ENCODE assay signal across 11 cellular contexts in the genomic region with DNA sequence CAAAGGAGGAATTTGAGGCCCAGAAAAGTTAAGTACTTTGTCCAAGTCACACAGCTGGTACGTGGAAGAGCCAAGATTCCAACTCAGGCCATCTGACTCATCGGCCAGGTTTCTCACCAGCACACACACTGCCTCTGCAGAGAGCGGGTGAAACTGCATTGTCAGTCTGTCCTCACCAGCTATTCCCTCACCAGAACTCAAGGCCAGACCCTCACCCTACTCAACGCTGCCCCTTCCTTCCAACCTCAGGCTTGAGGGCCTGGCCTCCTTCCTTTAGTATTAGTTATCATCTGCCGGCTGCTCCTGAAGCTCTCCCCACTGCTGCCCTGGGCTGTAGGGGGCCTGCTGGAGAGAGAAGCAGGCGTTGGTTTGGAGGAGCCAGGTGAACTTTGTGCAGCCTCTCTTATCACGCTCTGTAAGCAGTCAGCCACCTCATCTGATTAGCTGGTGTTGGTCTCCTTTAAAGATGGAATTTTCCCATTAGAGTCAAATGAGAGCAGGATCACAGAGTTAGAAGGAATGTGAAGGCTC. TPM values are rescaled to one million over a fixed set of nuclear protein-coding genes. Genes with fewer than 3 reads are reported as not detected.
DNase-seq lines count a peak whose midpoint lies in the region; ATAC-seq and TF ChIP-seq lines count a peak whose summit lies in the region.
"Had no signal": no experiment of that assay in that cellular context is flagged by ENCODE, and none has a peak within 500 bp of the region (broad histone marks: within the 10 kb centered on the region; RNA-seq: fewer than 3 reads in every experiment).

No MANE protein-coding gene starts in this region.

- H3K36me3 ChIP-seq in breast epithelium (no peaks in the 10 kb centered on the region), hepatocyte (replicated peaks; ENCODE audit: insufficient read depth, low read depth) (no peaks in the 10 kb centered on the region), upper lobe of right lung (no peaks in the 10 kb centered on the region), ovary (no peaks in the 10 kb centered on the region), spleen (no peaks in the 10 kb centered on the region)

- H3K36me3 Mint-ChIP-seq in MCF 10A (ENCODE audit: insufficient read depth, unreplicated experiment): no peaks in the 10 kb centered on the region

- TF ChIP-seq EP300 in ovary (IDR thresholded peaks at IDR 0.05): no peak

- H3K27me3 Mint-ChIP-seq in MCF 10A (ENCODE audit: insufficient read depth, unreplicated experiment): peaks cover 3% of the 10 kb centered on the region

- POLR2A ChIA-PET in MCF 10A (lab: Yijun Ruan, JAX): interaction anchor here (1.2 to 2.5 kb wide), 3 partner anchors 17 to 143 kb away, joined by 3 to 10 read pairs (median 4); partner anchors contain the start of gene PLEK2

- H3K27ac ChIP-seq in breast epithelium (no peak overlapping the region), hepatocyte (peak overlapping the region; percentile 88), upper lobe of right lung (no peak overlapping the region), ovary (no peak overlapping the region), spleen (no peak overlapping the region)

- 46% methylated on average over 7 of the region's 7 CpGs for WGBS in hepatocyte (ENCODE audit: low lambda C conversion rate, missing lambda C conversion rate)
- WGBS in ovary, 3 donors: 39 to 59% (median 55%) methylated on average over 7 of the region's 7 CpGs
- WGBS in spleen, 5 donors: 83 to 92% (median 91%) methylated on average over 7 of the region's 7 CpGs

- peaks cover 17% of the 10 kb centered on the region for H3K4me1 Mint-ChIP-seq in MCF 10A (ENCODE audit: insufficient read depth, unreplicated experiment)

- H3K4me3 ChIP-seq in breast epithelium: no peak overlapping the region
- H3K4me3 ChIP-seq in hepatocyte: no peak overlapping the region
- no peak overlapping the region for H3K4me3 ChIP-seq in upper lobe of right lung
- H3K4me3 ChIP-seq in ovary: no peak overlapping the region
- no peak overlapping the region for H3K4me3 ChIP-seq in spleen

- H2AFZ ChIP-seq in hepatocyte: peak overlapping the region; percentile 39

- no peak overlapping the region for H3K27ac Mint-ChIP-seq in MCF 10A (ENCODE audit: low read depth, unreplicated experiment)

- DNase-seq in MCF 10A (ENCODE audit: unreplicated experiment) (peak; percentile 66), breast epithelium (ENCODE audit: low spot score in 2 of 2) (no peak), amniotic epithelial cell (ENCODE audit: low read depth) (peak; percentile 85), hepatocyte (ENCODE audit: low spot score) (peak; percentile 74), upper lobe of right lung (no peak), ovary (no peak), NCI-H526 treated with DMSO at 0.1 percent for 48 hours (lab: John Stamatoyannopoulos, UW) (no peak), spleen (no peak)
- DNase-seq: NCI-H1092 treated with DMSO at 0.1 percent for 48 hours had no signal

- H3K4me1 ChIP-seq in breast epithelium: no peaks in the 10 kb centered on the region
- peaks cover 30% of the 10 kb centered on the region for H3K4me1 ChIP-seq in hepatocyte (ENCODE audit: insufficient read depth)
- H3K4me1 ChIP-seq in upper lobe of right lung: no peaks in the 10 kb centered on the region
- H3K4me1 ChIP-seq in ovary (ENCODE audit: insufficient read depth): no peaks in the 10 kb centered on the region
- H3K4me1 ChIP-seq in spleen: peaks cover 0 to 9% (median 6%) of the 10 kb centered on the region in 6 donors

- no peaks in the 10 kb centered on the region for H3K79me2 ChIP-seq in hepatocyte

- no peaks in the 10 kb centered on the region for H4K20me1 ChIP-seq in hepatocyte (ENCODE audit: insufficient read depth, poor library complexity, severe bottlenecking)

- no peaks in the 10 kb centered on the region for H3K27me3 ChIP-seq in breast epithelium
- no peaks in the 10 kb centered on the region for H3K27me3 ChIP-seq in hepatocyte
- peaks cover 7% of the 10 kb centered on the region for H3K27me3 ChIP-seq in upper lobe of right lung
- no peaks in the 10 kb centered on the region for H3K27me3 ChIP-seq in ovary
- H3K27me3 ChIP-seq in spleen (replicated peaks in 1 of 7): peaks cover 0 to 35% (median 2%) of the 10 kb centered on the region in 7 donors

- ATAC-seq in upper lobe of right lung: peak; percentile 40

- TF ChIP-seq POLR2A in breast epithelium (IDR thresholded peaks at IDR 0.05) (no peak), ovary (IDR thresholded peaks at IDR 0.05) (no peak), spleen (IDR thresholded peaks at IDR 0.05) (no peak)

- H3K9me2 ChIP-seq in hepatocyte (replicated peaks; ENCODE audit: insufficient read depth): no peaks in the 10 kb centered on the region

- CTCF ChIA-PET in MCF 10A (lab: Yijun Ruan, JAX): interaction anchor here (0.6 to 9.0 kb wide), 24 partner anchors 9 to 331 kb away, joined by 3 to 221 read pairs (median 9); no protein-coding TSS in a partner anchor

- H3K4me2 ChIP-seq in hepatocyte: peak overlapping the region; percentile 48

- TF ChIP-seq CTCF in MCF 10A (IDR thresholded peaks at IDR 0.05; ENCODE audit: unreplicated experiment): no peak
- TF ChIP-seq CTCF in breast epithelium (IDR thresholded peaks at IDR 0.05): no peak
- peak; percentile 17 for TF ChIP-seq CTCF in hepatocyte (IDR thresholded peaks at IDR 0.05; ENCODE audit: poor library complexity)
- TF ChIP-seq CTCF in upper lobe of right lung (IDR thresholded peaks at IDR 0.05): no peak
- TF ChIP-seq CTCF in ovary (IDR thresholded peaks at IDR 0.05): no peak
- no peak for TF ChIP-seq CTCF in spleen (IDR thresholded peaks at IDR 0.05 in 8 of 11, conservative IDR thresholded peaks at IDR 0.05 in 3 of 11)

- intact Hi-C loops in MCF 10A (cut with micrococcal nuclease) (loop anchor here (5.0 kb wide), 1 partner anchor 99 kb away; no protein-coding TSS in a partner anchor), breast epithelium (cut with DNase I; ENCODE audit: low total_unique reads) (loop anchor here (10.0 kb wide), 1 partner anchor 146 kb away; no protein-coding TSS in a partner anchor), upper lobe of right lung (cut with DNase I) (loop anchor here (5.0 kb wide), 1 partner anchor 149 kb away; no protein-coding TSS in a partner anchor), ovary (cut with DNase I) (loop anchor here in 3 of 4 donors (5.0 to 10.0 kb wide), 4 partner anchors 144 to 276 kb away; partner anchors contain the start of gene RDH12 (in 2 of the 3)), spleen (cut with DNase I; ENCODE audit: low total_unique reads) (loop anchor here (5.0 kb wide), 1 partner anchor 239 kb away; no protein-coding TSS in a partner anchor)

- H3K4me3 Mint-ChIP-seq in MCF 10A (ENCODE audit: unreplicated experiment): no peak overlapping the region

- H3K9me3 Mint-ChIP-seq in MCF 10A (ENCODE audit: unreplicated experiment): no peaks in the 10 kb centered on the region

- BruUV-seq in MCF 10A (replicated peaks; lab: Mats Ljungman, UMichigan): no TSS peak

- H3K9me3 ChIP-seq in breast epithelium: no peaks in the 10 kb centered on the region
- H3K9me3 ChIP-seq in hepatocyte (ENCODE audit: low read depth): no peaks in the 10 kb centered on the region
- no peaks in the 10 kb centered on the region for H3K9me3 ChIP-seq in upper lobe of right lung
- H3K9me3 ChIP-seq in ovary: no peaks in the 10 kb centered on the region
- no peaks in the 10 kb centered on the region for H3K9me3 ChIP-seq in spleen

RNA-seq across cellular contexts. Expression of gene PLEK2, which starts 16.6 kb away (rescaled TPM):
- total RNA-seq in MCF 10A (2022) (22.4 and 39.9 TPM in 2 replicates), breast epithelium (1 to 10 TPM in 2 of 3 donors, not detected in 1; 3.4 to 5.2 TPM), hepatocyte (4.8 and 5.1 TPM in 2 replicates), upper lobe of right lung (2.5 TPM), ovary (1 to 10 TPM in 3 of 7 donors, under 1 TPM in 2, not detected in 2; 0.43 to 2.8 (median 1.9) TPM), spleen (1 to 10 TPM in 1 of 7 donors, under 1 TPM in 3, not detected in 3; 0.76 to 2.1 (median 0.98) TPM)
- polyA plus RNA-seq in hepatocyte (14.6 and 16.5 TPM in 2 replicates), ovary (100 to 1,000 TPM in 1 of 2 donors, 1 to 10 TPM in 1; 1.9 to 130 TPM), spleen (under 1 TPM; 0.18 to 0.64 (median 0.20) TPM)
- total RNA-seq: OCI-LY7 had no signal
- polyA plus RNA-seq: neural cell had no signal

RNA-seq across cellular contexts. Expression of gene TMEM229B, which starts 60.0 kb away (rescaled TPM):
- total RNA-seq in MCF 10A (2022) (0.17 and 0.37 TPM in 2 replicates), breast epithelium (10 to 100 TPM in 1 of 3 donors, 1 to 10 TPM in 1, under 1 TPM in 1; 0.64 to 10.2 (median 6.0) TPM), hepatocyte (11.7 and 18.3 TPM in 2 replicates), upper lobe of right lung (5.4 TPM), ovary (1 to 10 TPM; 1.2 to 4.6 (median 2.9) TPM), spleen (10 to 100 TPM; 20.1 to 36.0 (median 29.0) TPM)
- polyA plus RNA-seq in hepatocyte (19.8 and 25.6 TPM in 2 replicates), ovary (10 to 100 TPM in 1 of 2 donors, 1 to 10 TPM in 1; 2.1 to 11.9 TPM), spleen (10 to 100 TPM in 1 of 3 donors, 1 to 10 TPM in 2; 3.0 to 10.0 (median 3.4) TPM)

Comparison
In these comparisons a context has a peak if more than half of its experiments do, and no peak if none do; other contexts are left out.
1. DNase-seq: peak in MCF 10A (single experiment), amniotic epithelial cell (single experiment) and hepatocyte (single experiment); none in breast epithelium (0 of 2), upper lobe of right lung (single experiment), ovary (0 of 5), NCI-H526 treated with DMSO at 0.1 percent for 48 hours (single experiment) and spleen (single experiment).